In the genomic region with DNA sequence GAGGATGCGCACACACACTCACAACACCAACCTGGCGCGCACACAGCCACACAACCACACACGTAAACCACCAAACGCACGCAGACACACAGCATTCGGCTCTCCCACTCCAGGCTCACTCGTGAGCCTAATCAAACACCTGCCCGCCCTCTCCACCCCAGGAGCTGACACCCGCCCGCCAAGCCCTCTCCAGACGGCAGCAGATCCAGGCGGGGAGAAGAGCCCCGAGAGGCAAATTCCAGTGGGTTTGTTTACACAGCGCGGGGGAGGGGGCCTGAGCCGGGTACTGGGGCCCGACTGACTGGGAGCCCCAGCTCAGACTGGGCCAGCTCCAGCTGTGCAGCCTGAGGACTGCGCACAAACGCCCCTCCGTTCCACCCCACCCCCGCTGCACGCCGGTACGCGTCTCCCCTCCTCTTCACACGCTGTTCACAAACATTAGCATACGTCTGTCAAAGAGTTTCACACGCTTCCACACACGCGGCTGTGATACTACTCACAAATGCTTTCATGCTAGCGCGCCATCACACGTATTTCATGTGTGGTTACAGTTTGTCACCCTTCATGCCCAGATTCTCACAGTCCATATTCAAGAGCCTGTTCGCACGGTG, we compare ENCODE assay signal across 6 cellular contexts. TPM values are rescaled to one million over a fixed set of nuclear protein-coding genes. Genes with fewer than 3 reads are reported as not detected.
DNase-seq lines count a peak whose midpoint lies in the region; TF ChIP-seq lines count a peak whose summit lies in the region.

No MANE protein-coding gene starts in this region.

- no peaks in the 10 kb centered on the region for H3K9me3 ChIP-seq in tibial nerve

- DNase-seq in activated gamma-delta T cell treated with Interleukin-2 at 50 U/mL for 16 hours (peak; percentile 21), activated gamma-delta T cell (lab: John Stamatoyannopoulos, UW) (no peak), left kidney (ENCODE audit: low read depth, low spot score) (peak; percentile 77), tibial nerve (ENCODE audit: low spot score in 2 of 2) (peak in 1 of 2 donors; percentile 47), AML-193 (lab: John Stamatoyannopoulos, UW) (no peak)

- TF ChIP-seq POLR2A in tibial nerve (IDR thresholded peaks at IDR 0.05), result no peak

- TF ChIP-seq EP300 in tibial nerve (IDR thresholded peaks at IDR 0.05), result no peak

- no peaks in the 10 kb centered on the region for H3K27me3 ChIP-seq in tibial nerve

- H3K36me3 ChIP-seq in tibial nerve, result peaks cover 0 to 7% (median 0%) of the 10 kb centered on the region in 3 donors

- peak overlapping the region; percentile 54 for H3K27ac ChIP-seq in adipose tissue (ENCODE audit: low read depth, low read length)
- H3K27ac ChIP-seq in tibial nerve, result peak overlapping the region; percentile 84 to 99 (median 88)

- peaks cover 0 to 66% (median 22%) of the 10 kb centered on the region in 4 donors for H3K4me1 ChIP-seq in tibial nerve

- TF ChIP-seq CTCF in tibial nerve (IDR thresholded peaks at IDR 0.05), result no peak

- 7 to 10% (median 8%) methylated on average over 36 of the region's 36 CpGs for WGBS in adipose tissue, 3 donors
- WGBS in tibial nerve, 2 donors, result 6 to 13% methylated on average over 33 to 36 of the region's 36 CpGs

- peak overlapping the region; percentile 62 to 74 (median 64) for H3K4me3 ChIP-seq in tibial nerve

RNA-seq across cellular contexts. Expression of gene EFNA1, which starts 1.1 kb away (rescaled TPM):
- polyA plus RNA-seq in adipose tissue, result 10 to 100 TPM; 30.3 to 56.9 (median 32.9) TPM
- 10 to 100 TPM; 27.4 to 41.4 (median 34.0) TPM for total RNA-seq in tibial nerve

RNA-seq across cellular contexts. Expression of gene SLC50A1, which starts 9.1 kb away (rescaled TPM):
- 10 to 100 TPM; 33.4 to 39.4 (median 36.7) TPM for polyA plus RNA-seq in adipose tissue
- total RNA-seq in tibial nerve, result 10 to 100 TPM in 3 of 4 donors, 1 to 10 TPM in 1; 5.7 to 33.9 (median 14.9) TPM

RNA-seq across cellular contexts. Expression of gene DPM3, which starts 13.7 kb away (rescaled TPM):
- polyA plus RNA-seq in adipose tissue, result 100 to 1,000 TPM; 177 to 203 (median 201) TPM
- 100 to 1,000 TPM in 2 of 4 donors, 10 to 100 TPM in 2; 74.7 to 115 (median 95.6) TPM for total RNA-seq in tibial nerve

RNA-seq across cellular contexts. Expression of gene KRTCAP2, which starts 46.5 kb away (rescaled TPM):
- polyA plus RNA-seq in adipose tissue, result 100 to 1,000 TPM; 176 to 267 (median 201) TPM
- 100 to 1,000 TPM; 102 to 167 (median 146) TPM for total RNA-seq in tibial nerve

RNA-seq across cellular contexts. Expression of gene TRIM46, which starts 47.0 kb away (rescaled TPM):
- under 1 TPM; 0.16 to 0.45 (median 0.33) TPM for polyA plus RNA-seq in adipose tissue
- total RNA-seq in tibial nerve, result 10 to 100 TPM in 2 of 4 donors, 1 to 10 TPM in 2; 6.0 to 20.4 (median 12.7) TPM

Comparison
In these comparisons a context has a peak if more than half of its experiments do, and no peak if none do; other contexts are left out.
1. DNase-seq: peak in activated gamma-delta T cell treated with Interleukin-2 at 50 U/mL for 16 hours (single experiment) and left kidney (single experiment); none in activated gamma-delta T cell (single experiment) and AML-193 (0 of 2).